ENCODE assay signal across 5 cellular contexts in genomic region chr4:188045461-188045860, GRCh38. TPM values are rescaled to one million over a fixed set of nuclear protein-coding genes. Genes with fewer than 3 reads are reported as not detected.
"Had no signal": no experiment of that assay in that cellular context is flagged by ENCODE, and none has a peak within 500 bp of the region (broad histone marks: within the 10 kb centered on the region; RNA-seq: fewer than 3 reads in every experiment).

No MANE protein-coding gene starts in this region.

RNA-seq across cellular contexts. Expression of gene ZFP42, which starts 49.9 kb away (rescaled TPM):
- total RNA-seq: HepG2, HT-29, HT1080, IMR-90 had no signal
- polyA plus RNA-seq: HepG2, IgD-negative memory B cell, IMR-90 had no signal
